Comparison of ENCODE assay signal across 23 cellular contexts in genomic region chr5:173265433-173265832, GRCh38. TPM values are rescaled to one million over a fixed set of nuclear protein-coding genes. Genes with fewer than 3 reads are reported as not detected.
"Had no signal": no experiment of that assay in that cellular context is flagged by ENCODE, and none has a peak within 500 bp of the region (broad histone marks: within the 10 kb centered on the region; RNA-seq: fewer than 3 reads in every experiment).

No MANE protein-coding gene starts in this region.

- H3K9me3 ChIP-seq: adrenal gland, breast epithelium, gastrocnemius medialis, lower lobe of right lung, neutrophil, pancreas, sigmoid colon, spleen, tibial artery had no signal

- DNase-seq: activated CD4-positive, CD25-positive, alpha-beta regulatory T cell treated with anti-CD3 and anti-CD28 coated beads, Interleukin-2, amount 50 U/mL, for 72 hours; activated gamma-delta T cell treated with Interleukin-2 at 50 U/mL for 16 hours; adrenal gland; effector CD8-positive, alpha-beta T cell; gastrocnemius medialis; head of caudate nucleus; kidney glomerular epithelial cell; lower lobe of right lung; pancreas; sigmoid colon; spleen; stimulated activated CD8-positive, alpha-beta memory T cell treated with anti-CD3 and anti-CD28 coated beads, Interleukin-4, amount 100 ng/mL, for 48 hours; stimulated activated naive CD4-positive, alpha-beta T cell; T1000; tibial artery had no signal

- H3K4me1 ChIP-seq: adrenal gland, breast epithelium, gastrocnemius medialis, lower lobe of right lung, pancreas, sigmoid colon, spleen, tibial artery had no signal

- H3K27ac ChIP-seq: adrenal gland, breast epithelium, gastrocnemius medialis, lower lobe of right lung, neutrophil, pancreas, sigmoid colon, spleen, tibial artery had no signal

- H3K36me3 ChIP-seq: adrenal gland, breast epithelium, gastrocnemius medialis, lower lobe of right lung, neutrophil, pancreas, sigmoid colon, spleen, tibial artery had no signal

- ATAC-seq: activated naive CD4-positive, alpha-beta T cell treated with anti-CD3 and anti-CD28 coated beads, Interleukin-2, amount 50 U/mL, for 72 hours; esophagus mucosa; lower lobe of right lung; natural killer cell treated with Interleukin-12 subunit alpha and Interleukin-12 subunit beta and Interleukin-15 and Interleukin-18, amount 100 ng/mL, for 72 hours; pancreas had no signal

- H3K4me3 ChIP-seq: adrenal gland, breast epithelium, gastrocnemius medialis, lower lobe of right lung, pancreas, sigmoid colon, spleen, tibial artery had no signal

RNA-seq across cellular contexts. Expression of gene NKX2-5, which starts 30.4 kb away (rescaled TPM):
- total RNA-seq: activated CD8-positive, alpha-beta memory T cell treated with anti-CD3 and anti-CD28 coated beads for 36 hours; adrenal gland; cerebellum; esophagus mucosa; gastrocnemius medialis; lower lobe of right lung; natural killer cell treated with Interleukin-12 subunit alpha and Interleukin-12 subunit beta and Interleukin-15 and Interleukin-18, amount 100 ng/mL, for 72 hours; sigmoid colon; T-helper 1 cell treated with Interleukin-12 subunit alpha and Interleukin-12 subunit beta and Interleukin-4 antibody, amounts not matched to agents 30 ng/mL and 1 ng/mL, for 36 hours had no signal
